Comparison of ENCODE assay signal across 1 cellular context in genomic region chr11:71298761-71299181, GRCh38.
TF ChIP-seq lines count a peak whose summit lies in the region.

No MANE protein-coding gene starts in this region.

TF ChIP-seq in IMR-90, 13 proteins besides CTCF, POLR2A, EP300 and RAD21:
- TF ChIP-seq CEBPB (IDR thresholded peaks at IDR 0.05; ENCODE audit: low read depth, low read length) = 0 out of 2 replicates have a peak, but pooled peaks have one; percentile 36
- no peak for TF ChIP-seq USF2 (IDR thresholded peaks at IDR 0.05; ENCODE audit: low read depth, low read length)
TF ChIP-seq in IMR-90: peak in this region for 1.
